Comparison of ENCODE assay signal across 20 cellular contexts in genomic region chr17:12625092-12625491, GRCh38. TPM values are rescaled to one million over a fixed set of nuclear protein-coding genes. Genes with fewer than 3 reads are reported as not detected.
"Had no signal": no experiment of that assay in that cellular context is flagged by ENCODE, and none has a peak within 500 bp of the region (broad histone marks: within the 10 kb centered on the region; RNA-seq: fewer than 3 reads in every experiment).

No MANE protein-coding gene starts in this region.

- H3K4me3 ChIP-seq: esophagus squamous epithelium, gastroesophageal sphincter, left ventricle myocardium inferior, lung, mucosa of descending colon, tibial nerve had no signal

- H3K36me3 ChIP-seq: esophagus squamous epithelium, gastroesophageal sphincter, left ventricle myocardium inferior, tibial nerve had no signal

- H3K4me1 ChIP-seq: esophagus squamous epithelium had no signal

- H3K27me3 ChIP-seq: esophagus squamous epithelium, gastroesophageal sphincter, tibial nerve had no signal

- H3K4me1 Mint-ChIP-seq: immature natural killer cell; naive thymus-derived CD8-positive, alpha-beta T cell had no signal

- ATAC-seq: gastroesophageal sphincter; left cardiac atrium; mucosa of descending colon; naive thymus-derived CD8-positive, alpha-beta T cell; right cardiac atrium had no signal

- H3K27ac Mint-ChIP-seq: immature natural killer cell; naive thymus-derived CD8-positive, alpha-beta T cell had no signal

- FAIRE-seq: colon, kidney, small intestine had no signal

- H3K36me3 Mint-ChIP-seq: immature natural killer cell; naive thymus-derived CD8-positive, alpha-beta T cell had no signal

- H3K27ac ChIP-seq: esophagus squamous epithelium, gastroesophageal sphincter, left ventricle myocardium inferior, tibial nerve had no signal

- H3K4me3 Mint-ChIP-seq: immature natural killer cell; naive thymus-derived CD8-positive, alpha-beta T cell had no signal

- H3K9me3 ChIP-seq: esophagus squamous epithelium, gastroesophageal sphincter, left ventricle myocardium inferior, mucosa of descending colon, tibial nerve had no signal

- DNase-seq: cerebellar nuclear complex; dermis blood vessel endothelial cell; esophagus squamous epithelium; foreskin fibroblast; glutamatergic neuron; immature natural killer cell; kidney; left cardiac atrium; left ventricle myocardium inferior; mucosa of descending colon; naive thymus-derived CD8-positive, alpha-beta T cell; small intestine; stimulated activated CD4-positive, alpha-beta T cell treated with anti-CD3 and anti-CD28 coated beads, Interleukin-12 subunit alpha, Interleukin-12 subunit beta, amount 100 ng/mL, for 4 hours; stimulated activated naive CD4-positive, alpha-beta T cell treated with Interleukin-2 at 50 U/mL for 16 hours had no signal

RNA-seq across cellular contexts. Expression of gene MYOCD, which starts 40.6 kb away (rescaled TPM):
- total RNA-seq: naive thymus-derived CD8-positive, alpha-beta T cell had no signal
- polyA plus RNA-seq: immature natural killer cell; naive thymus-derived CD8-positive, alpha-beta T cell; neural cell had no signal
